In the genomic region with DNA sequence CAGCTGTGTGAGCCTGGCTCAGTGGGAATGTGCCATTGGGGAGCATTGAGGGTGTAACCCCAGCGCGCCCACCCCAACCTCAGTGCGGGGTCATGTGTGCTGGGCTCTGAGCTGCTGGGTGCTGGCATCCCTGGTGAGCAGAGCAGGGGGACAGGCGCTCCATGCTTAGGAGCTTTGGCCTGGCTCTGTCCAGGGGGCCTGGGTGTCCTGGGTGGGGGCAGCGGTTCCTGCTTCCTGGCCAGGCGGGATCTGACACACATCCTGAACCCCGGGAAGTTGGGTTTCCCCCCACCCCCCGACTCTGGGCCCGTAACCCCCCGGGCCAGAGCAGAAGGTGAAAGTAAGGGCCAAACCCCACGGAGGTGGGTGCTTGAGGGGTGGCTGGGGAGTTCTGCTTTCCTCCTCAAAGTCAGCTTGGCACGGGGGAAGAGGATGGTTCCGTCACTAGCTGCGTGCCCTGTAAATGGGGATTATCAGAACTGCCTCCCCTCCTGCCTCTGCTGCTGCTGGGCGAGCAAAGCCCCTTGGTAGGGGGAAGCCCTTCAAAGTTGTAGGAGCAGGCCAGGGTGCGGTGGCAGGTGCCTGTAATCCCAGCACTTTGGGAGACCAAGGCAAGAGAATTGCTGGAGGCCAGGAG, we compare ENCODE assay signal across 12 cellular contexts. TPM values are rescaled to one million over a fixed set of nuclear protein-coding genes. Genes with fewer than 3 reads are reported as not detected.
DNase-seq lines count a peak whose midpoint lies in the region; ATAC-seq and TF ChIP-seq lines count a peak whose summit lies in the region.
"Had no signal": no experiment of that assay in that cellular context is flagged by ENCODE, and none has a peak within 500 bp of the region (broad histone marks: within the 10 kb centered on the region; RNA-seq: fewer than 3 reads in every experiment).

No MANE protein-coding gene starts in this region.

- DNase-seq in AG04449 (ENCODE audit: low read depth, low spot score): no peak
- no peak for DNase-seq in PC-3
- DNase-seq in fibroblast of lung (ENCODE audit: low read depth in 2 of 2): no peak
- no peak for DNase-seq in neural crest cell (ENCODE audit: low read depth, low spot score)
- DNase-seq in naive thymus-derived CD4-positive, alpha-beta T cell: no peak
- no peak for DNase-seq in natural killer cell treated with Interleukin-12 subunit alpha and Interleukin-12 subunit beta and Interleukin-15 and Interleukin-18, amount 100 ng/mL, for 72 hours (ENCODE audit: low spot score)
- DNase-seq in SHP77 treated with DMSO at 0.1 percent for 48 hours (lab: John Stamatoyannopoulos, UW): no peak
- no peak for DNase-seq in effector memory CD4-positive, alpha-beta T cell
- DNase-seq: activated T-cell treated with anti-CD3 and anti-CD28 coated beads, Interleukin-2, amount 50 U/mL, for 24 hours; CD4-positive, CD25-positive, alpha-beta regulatory T cell; natural killer cell had no signal

- H3K9me3 Mint-ChIP-seq in neural crest cell: no peaks in the 10 kb centered on the region
- H3K9me3 Mint-ChIP-seq in naive thymus-derived CD4-positive, alpha-beta T cell: peaks cover 0 to 4% (median 0%) of the 10 kb centered on the region in 11 donors
- no peaks in the 10 kb centered on the region for H3K9me3 Mint-ChIP-seq in natural killer cell treated with Interleukin-12 subunit alpha and Interleukin-12 subunit beta and Interleukin-15 and Interleukin-18, amount 100 ng/mL, for 72 hours
- H3K9me3 Mint-ChIP-seq: activated T-cell treated with anti-CD3 and anti-CD28 coated beads, Interleukin-2, amount 50 U/mL, for 24 hours; natural killer cell; T-helper 1 cell treated with Interleukin-12 subunit alpha and Interleukin-12 subunit beta and Interleukin-4 antibody, amounts not matched to agents 30 μg/mL and 1 μg/mL, for 36 hours had no signal

- intact Hi-C loops in PC-3 (cut with micrococcal nuclease): no loop called here
- intact Hi-C loops in naive thymus-derived CD4-positive, alpha-beta T cell (cut with micrococcal nuclease): no loop called here

- H3K27ac ChIP-seq in PC-3 (ENCODE audit: low read length) (no peak overlapping the region), fibroblast of lung (ENCODE audit: insufficient read depth, low read length) (no peak overlapping the region)
- H3K27ac ChIP-seq in naive thymus-derived CD4-positive, alpha-beta T cell (ENCODE audit: low read depth, low read length): no peak overlapping the region
- H3K27ac ChIP-seq in effector memory CD4-positive, alpha-beta T cell (ENCODE audit: insufficient read depth, low read length, poor library complexity, severe bottlenecking): no peak overlapping the region

- no peak overlapping the region for H3K9ac ChIP-seq in PC-3 (ENCODE audit: low read length)
- no peak overlapping the region for H3K9ac ChIP-seq in fibroblast of lung (ENCODE audit: insufficient read depth, low read length)

- no peaks in the 10 kb centered on the region for H3K9me3 ChIP-seq in PC-3 (ENCODE audit: low read length)
- no peaks in the 10 kb centered on the region for H3K9me3 ChIP-seq in fibroblast of lung (ENCODE audit: control insufficient read depth, insufficient read depth, low read depth, low read length)
- no peaks in the 10 kb centered on the region for H3K9me3 ChIP-seq in naive thymus-derived CD4-positive, alpha-beta T cell (ENCODE audit: control insufficient read depth in 2 of 3, low read length in 3 of 3)
- no peaks in the 10 kb centered on the region for H3K9me3 ChIP-seq in effector memory CD4-positive, alpha-beta T cell (ENCODE audit: control insufficient read depth, low read length)

- H3K4me1 ChIP-seq in PC-3 (ENCODE audit: insufficient read depth, low read length) (no peaks in the 10 kb centered on the region), fibroblast of lung (ENCODE audit: control insufficient read depth, extremely low read depth, insufficient read depth, low read length) (no peaks in the 10 kb centered on the region)
- no peaks in the 10 kb centered on the region for H3K4me1 ChIP-seq in naive thymus-derived CD4-positive, alpha-beta T cell (ENCODE audit: control insufficient read depth in 2 of 2, insufficient read depth in 2 of 2, low read length in 2 of 2)
- peaks cover 3% of the 10 kb centered on the region for H3K4me1 ChIP-seq in effector memory CD4-positive, alpha-beta T cell (ENCODE audit: control insufficient read depth, insufficient read depth, low read length, poor library complexity, severe bottlenecking)

- H3K27me3 ChIP-seq in PC-3 (ENCODE audit: low read length) (no peaks in the 10 kb centered on the region), fibroblast of lung (ENCODE audit: control insufficient read depth, insufficient read depth, low read length) (no peaks in the 10 kb centered on the region)
- H3K27me3 ChIP-seq in naive thymus-derived CD4-positive, alpha-beta T cell (ENCODE audit: control insufficient read depth in 2 of 2, insufficient read depth in 2 of 2, low read length in 2 of 2): peaks cover 0 to 2% of the 10 kb centered on the region in 2 donors
- H3K27me3 ChIP-seq in effector memory CD4-positive, alpha-beta T cell (replicated peaks; ENCODE audit: control insufficient read depth, insufficient read depth, low read length, poor library complexity, severe bottlenecking): peaks cover 24% of the 10 kb centered on the region

- no peak overlapping the region for H3K27ac Mint-ChIP-seq in neural crest cell (ENCODE audit: unreplicated experiment)
- no peak overlapping the region for H3K27ac Mint-ChIP-seq in naive thymus-derived CD4-positive, alpha-beta T cell
- no peak overlapping the region for H3K27ac Mint-ChIP-seq in natural killer cell treated with Interleukin-12 subunit alpha and Interleukin-12 subunit beta and Interleukin-15 and Interleukin-18, amount 100 ng/mL, for 72 hours
- H3K27ac Mint-ChIP-seq: activated T-cell treated with anti-CD3 and anti-CD28 coated beads, Interleukin-2, amount 50 U/mL, for 24 hours; CD4-positive, CD25-positive, alpha-beta regulatory T cell; natural killer cell; T-helper 1 cell treated with Interleukin-12 subunit alpha and Interleukin-12 subunit beta and Interleukin-4 antibody, amounts not matched to agents 30 μg/mL and 1 μg/mL, for 36 hours had no signal

- CTCF ChIA-PET in AG04449 (lab: Yijun Ruan, JAX): interaction anchor here (1.1 to 4.9 kb wide), 3 partner anchors 8 to 17 kb away, joined by 4 to 66 read pairs (median 4); no protein-coding TSS in a partner anchor
- CTCF ChIA-PET in PC-3 (lab: Charles Lee): no interaction called here
- CTCF ChIA-PET in naive thymus-derived CD4-positive, alpha-beta T cell (lab: Charles Lee): no interaction called here

- H3K4me3 ChIP-seq in AG04449 (ENCODE audit: low read depth, low read length) (peak overlapping the region; percentile 61), PC-3 (ENCODE audit: low read length) (peak overlapping the region; percentile 72), fibroblast of lung (replicated peaks in 1 of 4; ENCODE audit: control extremely low read depth in 1 of 4, insufficient read depth in 1 of 4, low read depth in 3 of 4, low read length in 4 of 4) (peak overlapping the region; percentile 54 to 67 (median 58))
- no peak overlapping the region for H3K4me3 ChIP-seq in naive thymus-derived CD4-positive, alpha-beta T cell (ENCODE audit: low read length)
- H3K4me3 ChIP-seq in effector memory CD4-positive, alpha-beta T cell (ENCODE audit: insufficient read depth, low read depth, low read length, poor library complexity, severe bottlenecking): no peak overlapping the region

- TF ChIP-seq CTCF in AG04449 (IDR thresholded peaks at IDR 0.05; ENCODE audit: insufficient read depth, low read length, missing control alignments) (no peak), PC-3 (conservative IDR thresholded peaks at IDR 0.05; ENCODE audit: low read depth, low read length) (no peak), fibroblast of lung (conservative IDR thresholded peaks at IDR 0.05 in 1 of 2, IDR thresholded peaks at IDR 0.05 in 1 of 2; ENCODE audit: low read depth in 1 of 2, low read length in 2 of 2) (no peak), neural crest cell (conservative IDR thresholded peaks at IDR 0.05) (no peak)

- ATAC-seq in PC-3: no peak; the same call in 1 of the 2 replicates
- no peak for ATAC-seq in naive thymus-derived CD4-positive, alpha-beta T cell
- no peak for ATAC-seq in natural killer cell treated with Interleukin-12 subunit alpha and Interleukin-12 subunit beta and Interleukin-15 and Interleukin-18, amount 100 ng/mL, for 72 hours
- ATAC-seq: natural killer cell had no signal

- no peaks in the 10 kb centered on the region for H3K9me2 ChIP-seq in PC-3 (replicated peaks; ENCODE audit: low read length)

- H3F3A ChIP-seq in PC-3 (ENCODE audit: low read length, unreplicated experiment): no peaks in the 10 kb centered on the region

- peaks cover 8% of the 10 kb centered on the region for H3K4me1 Mint-ChIP-seq in neural crest cell
- peaks cover 0 to 7% (median 0%) of the 10 kb centered on the region in 7 donors for H3K4me1 Mint-ChIP-seq in naive thymus-derived CD4-positive, alpha-beta T cell
- no peaks in the 10 kb centered on the region for H3K4me1 Mint-ChIP-seq in natural killer cell treated with Interleukin-12 subunit alpha and Interleukin-12 subunit beta and Interleukin-15 and Interleukin-18, amount 100 ng/mL, for 72 hours (ENCODE audit: low read depth in 2 of 2)
- H3K4me1 Mint-ChIP-seq: natural killer cell had no signal

- peak overlapping the region; percentile 81; the same call in 1 of the 2 replicates for H2AFZ ChIP-seq in PC-3 (ENCODE audit: low read length)
- H2AFZ ChIP-seq in fibroblast of lung (ENCODE audit: low read length): no peak overlapping the region

- no peaks in the 10 kb centered on the region for H3K79me2 ChIP-seq in PC-3 (ENCODE audit: low read length)
- no peaks in the 10 kb centered on the region for H3K79me2 ChIP-seq in fibroblast of lung (ENCODE audit: control insufficient read depth, insufficient read depth, low read length)

- peak overlapping the region; percentile 96 for H3K4me3 Mint-ChIP-seq in neural crest cell
- H3K4me3 Mint-ChIP-seq in naive thymus-derived CD4-positive, alpha-beta T cell: peak overlapping the region in 1 of 10 donors; percentile 73
- no peak overlapping the region for H3K4me3 Mint-ChIP-seq in natural killer cell treated with Interleukin-12 subunit alpha and Interleukin-12 subunit beta and Interleukin-15 and Interleukin-18, amount 100 ng/mL, for 72 hours
- H3K4me3 Mint-ChIP-seq: T-helper 1 cell treated with Interleukin-12 subunit alpha and Interleukin-12 subunit beta and Interleukin-4 antibody, amounts not matched to agents 30 μg/mL and 1 μg/mL, for 36 hours had no signal

- peak overlapping the region; percentile 89 for H3K4me2 ChIP-seq in PC-3 (ENCODE audit: low read length)
- peak overlapping the region; percentile 72 for H3K4me2 ChIP-seq in fibroblast of lung (ENCODE audit: extremely low read depth, insufficient read depth, low read length)

- POLR2A ChIA-PET in AG04449 (lab: Yijun Ruan, JAX): interaction anchor here (2.0 kb wide), 1 partner anchor 19 kb away, joined by 8 read pairs; no protein-coding TSS in a partner anchor
- POLR2A ChIA-PET in PC-3 (lab: Charles Lee; ENCODE audit: unreplicated experiment): interaction anchor here (0.5 kb wide), 1 partner anchor 8 kb away, joined by 5 read pairs; no protein-coding TSS in a partner anchor
- POLR2A ChIA-PET in naive thymus-derived CD4-positive, alpha-beta T cell (lab: Charles Lee): no interaction called here

- no TSS peak for BruUV-seq in PC-3 (replicated peaks; lab: Mats Ljungman, UMichigan)

- H3K27me3 Mint-ChIP-seq in neural crest cell (ENCODE audit: low read depth): peaks cover 2% of the 10 kb centered on the region
- peaks cover 30 to 48% (median 35%) of the 10 kb centered on the region in 5 donors for H3K27me3 Mint-ChIP-seq in naive thymus-derived CD4-positive, alpha-beta T cell
- H3K27me3 Mint-ChIP-seq in natural killer cell treated with Interleukin-12 subunit alpha and Interleukin-12 subunit beta and Interleukin-15 and Interleukin-18, amount 100 ng/mL, for 72 hours: peaks cover 20 to 26% of the 10 kb centered on the region in 2 donors

- no peaks in the 10 kb centered on the region for H4K20me1 ChIP-seq in PC-3 (ENCODE audit: low read length)
- H4K20me1 ChIP-seq in fibroblast of lung (ENCODE audit: control insufficient read depth, extremely low read depth, insufficient read depth, low read length): no peaks in the 10 kb centered on the region

- H3K36me3 ChIP-seq in PC-3 (ENCODE audit: low read depth, low read length) (no peaks in the 10 kb centered on the region), fibroblast of lung (ENCODE audit: control insufficient read depth, insufficient read depth, low read length) (no peaks in the 10 kb centered on the region)
- no peaks in the 10 kb centered on the region for H3K36me3 ChIP-seq in naive thymus-derived CD4-positive, alpha-beta T cell (ENCODE audit: control insufficient read depth in 2 of 3, insufficient read depth in 3 of 3, low read length in 3 of 3)
- no peaks in the 10 kb centered on the region for H3K36me3 ChIP-seq in effector memory CD4-positive, alpha-beta T cell (ENCODE audit: control insufficient read depth, insufficient read depth, low read length)

- H3K36me3 Mint-ChIP-seq in neural crest cell (ENCODE audit: low read depth): no peaks in the 10 kb centered on the region
- H3K36me3 Mint-ChIP-seq in naive thymus-derived CD4-positive, alpha-beta T cell: no peaks in the 10 kb centered on the region
- no peaks in the 10 kb centered on the region for H3K36me3 Mint-ChIP-seq in natural killer cell treated with Interleukin-12 subunit alpha and Interleukin-12 subunit beta and Interleukin-15 and Interleukin-18, amount 100 ng/mL, for 72 hours
- H3K36me3 Mint-ChIP-seq: CD4-positive, CD25-positive, alpha-beta regulatory T cell; natural killer cell had no signal

RNA-seq across cellular contexts. Expression of gene LRP3, which starts 1.7 kb away (rescaled TPM):
- total RNA-seq in PC-3 (2014; rRNA removed) (20.4 and 25.9 TPM in 2 replicates), fibroblast of lung (24.4 and 28.2 TPM in 2 replicates), neural crest cell (79.6 and 85.6 TPM in 2 replicates)
- polyA plus RNA-seq in fibroblast of lung: 4.0 and 5.9 TPM in 2 replicates
- polyA plus RNA-seq in fibroblast of lung (2012): 13.6 and 30.2 TPM in 2 replicates
- polyA minus RNA-seq in fibroblast of lung (ENCODE audit: low replicate concordance): 10.2 and 17.7 TPM in 2 replicates
- 1 to 10 TPM in 1 of 5 experiments, under 1 TPM in 3, not detected in 1; 0.34 to 2.6 (median 0.40) TPM for total RNA-seq in naive thymus-derived CD4-positive, alpha-beta T cell
- polyA plus RNA-seq in naive thymus-derived CD4-positive, alpha-beta T cell: not detected
- not detected for total RNA-seq in natural killer cell treated with Interleukin-12 subunit alpha and Interleukin-12 subunit beta and Interleukin-15 and Interleukin-18, amount 100 ng/mL, for 72 hours
- total RNA-seq: CD4-positive, CD25-positive, alpha-beta regulatory T cell had no signal
- polyA plus RNA-seq: CD4-positive, CD25-positive, alpha-beta regulatory T cell had no signal

RNA-seq across cellular contexts. Expression of gene SLC7A10, which starts 29.8 kb away (rescaled TPM):
- not detected in 2 replicates for total RNA-seq in PC-3 (2014; rRNA removed)
- not detected in 2 replicates for total RNA-seq in fibroblast of lung
- polyA plus RNA-seq in fibroblast of lung: not detected in 2 replicates
- not detected in 2 replicates for polyA plus RNA-seq in fibroblast of lung (2012)
- polyA minus RNA-seq in fibroblast of lung (ENCODE audit: low replicate concordance): not detected in 2 replicates
- 0.96 and 1.4 TPM in 2 replicates for total RNA-seq in neural crest cell
- total RNA-seq in naive thymus-derived CD4-positive, alpha-beta T cell: not detected
- not detected for polyA plus RNA-seq in naive thymus-derived CD4-positive, alpha-beta T cell
- total RNA-seq in natural killer cell treated with Interleukin-12 subunit alpha and Interleukin-12 subunit beta and Interleukin-15 and Interleukin-18, amount 100 ng/mL, for 72 hours: not detected
- total RNA-seq: CD4-positive, CD25-positive, alpha-beta regulatory T cell; natural killer cell had no signal

Comparison
In these comparisons a context has a peak if more than half of its experiments do, and no peak if none do; other contexts are left out.
1. H3K4me3 ChIP-seq: peak in AG04449 (single experiment), PC-3 (single experiment) and fibroblast of lung (4 of 4); none in naive thymus-derived CD4-positive, alpha-beta T cell (single experiment) and effector memory CD4-positive, alpha-beta T cell (single experiment).